ENCODE assay signal across 22 cellular contexts in genomic region chr17:18277076-18277475, GRCh38.
"Had no signal": no experiment of that assay in that cellular context is flagged by ENCODE, and none has a peak within 500 bp of the region (broad histone marks: within the 10 kb centered on the region; RNA-seq: fewer than 3 reads in every experiment).

No MANE protein-coding gene starts in this region.

- H3K4me1 ChIP-seq: esophagus muscularis mucosa, foreskin keratinocyte, gastroesophageal sphincter, lower lobe of right lung had no signal

- H3K4me3 Mint-ChIP-seq: immature natural killer cell, mesothelial cell of epicardium had no signal

- H3K27me3 ChIP-seq: dorsolateral prefrontal cortex, esophagus muscularis mucosa, foreskin keratinocyte, gastroesophageal sphincter, heart left ventricle, hepatocyte had no signal

- H3K27ac ChIP-seq: coronary artery, dorsolateral prefrontal cortex, esophagus muscularis mucosa, foreskin keratinocyte, gastroesophageal sphincter, heart left ventricle, hepatocyte, left ventricle myocardium inferior, lower lobe of right lung had no signal

- DNase-seq: dermis blood vessel endothelial cell; dorsolateral prefrontal cortex; effector CD4-positive, alpha-beta T cell; effector memory CD4-positive, alpha-beta T cell; foreskin keratinocyte; heart left ventricle; hypothalamus; immature natural killer cell; islet precursor cell; kidney; kidney glomerular epithelial cell; left colon; left ventricle myocardium inferior; lower lobe of right lung; mesenchymal stem cell had no signal

- H3K4me1 Mint-ChIP-seq: immature natural killer cell, mesothelial cell of epicardium had no signal

- H3K9me3 Mint-ChIP-seq: immature natural killer cell, mesothelial cell of epicardium had no signal

- H3K4me3 ChIP-seq: coronary artery, dorsolateral prefrontal cortex, esophagus muscularis mucosa, gastroesophageal sphincter, heart left ventricle, hepatocyte, left ventricle myocardium inferior, lower lobe of right lung, mucosa of descending colon had no signal

- H3K27ac Mint-ChIP-seq: immature natural killer cell, mesothelial cell of epicardium had no signal

- ATAC-seq: foreskin keratinocyte, gastroesophageal sphincter, heart left ventricle, left colon, left lobe of liver, lower lobe of right lung, mucosa of descending colon had no signal

- H3K9me3 ChIP-seq: esophagus muscularis mucosa, gastroesophageal sphincter, heart left ventricle, left ventricle myocardium inferior, lower lobe of right lung, mucosa of descending colon had no signal
